In genomic region chr17:19453296-19453695, GRCh38 we compare ENCODE assay signal across 25 cellular contexts.
"Had no signal": no experiment of that assay in that cellular context is flagged by ENCODE, and none has a peak within 500 bp of the region (broad histone marks: within the 10 kb centered on the region; RNA-seq: fewer than 3 reads in every experiment).

No MANE protein-coding gene starts in this region.

- DNase-seq: colonic mucosa; effector memory CD4-positive, alpha-beta T cell; erythroblast; esophagus squamous epithelium; foreskin melanocyte; glutamatergic neuron; heart right ventricle; hypothalamus; kidney; left lung; mesenchymal stem cell; natural killer cell; stimulated activated CD4-positive, alpha-beta T cell treated with anti-CD3 and anti-CD28 coated beads, Interleukin-2, amount 100 ng/mL, for 24 hours; stimulated activated CD4-positive, alpha-beta T cell treated with anti-CD3 and anti-CD28 coated beads, Interleukin-4, amount 100 ng/mL, for 24 hours; stimulated activated naive CD4-positive, alpha-beta T cell treated with Interleukin-2 at 50 U/mL for 16 hours; stomach; thyroid gland; trophoblast cell had no signal

- H3K9me3 Mint-ChIP-seq: central memory CD8-positive, alpha-beta T cell; dendritic cell treated with granulocyte-macrophage colony-stimulating factor and Interleukin-4, amounts not matched to agents 40 ng/mL and 50 ng/mL, for 4 days; natural killer cell; neural crest cell; stimulated activated effector memory CD8-positive, alpha-beta T cell treated with anti-CD3 and anti-CD28 coated beads, Interleukin-12 subunit alpha, Interleukin-12 subunit beta, amount 100 ng/mL, for 72 hours had no signal

- H3K4me3 Mint-ChIP-seq: central memory CD8-positive, alpha-beta T cell; dendritic cell treated with granulocyte-macrophage colony-stimulating factor and Interleukin-4, amounts not matched to agents 40 ng/mL and 50 ng/mL, for 4 days; natural killer cell; neural crest cell; stimulated activated effector memory CD8-positive, alpha-beta T cell treated with anti-CD3 and anti-CD28 coated beads, Interleukin-12 subunit alpha, Interleukin-12 subunit beta, amount 100 ng/mL, for 72 hours had no signal

- H3K4me1 Mint-ChIP-seq: natural killer cell; neural crest cell; stimulated activated effector memory CD8-positive, alpha-beta T cell treated with anti-CD3 and anti-CD28 coated beads, Interleukin-12 subunit alpha, Interleukin-12 subunit beta, amount 100 ng/mL, for 72 hours had no signal

- H3K36me3 Mint-ChIP-seq: natural killer cell; stimulated activated effector memory CD8-positive, alpha-beta T cell treated with anti-CD3 and anti-CD28 coated beads, Interleukin-12 subunit alpha, Interleukin-12 subunit beta, amount 100 ng/mL, for 72 hours had no signal

- H3K9me3 ChIP-seq: colonic mucosa, esophagus squamous epithelium, heart right ventricle, left lung, prostate gland, right atrium auricular region, stomach, thyroid gland had no signal

- H3K27ac Mint-ChIP-seq: dendritic cell treated with granulocyte-macrophage colony-stimulating factor and Interleukin-4, amounts not matched to agents 40 ng/mL and 50 ng/mL, for 4 days; natural killer cell; stimulated activated effector memory CD8-positive, alpha-beta T cell treated with anti-CD3 and anti-CD28 coated beads, Interleukin-12 subunit alpha, Interleukin-12 subunit beta, amount 100 ng/mL, for 72 hours had no signal

- H3K4me1 ChIP-seq: colonic mucosa, prostate gland had no signal

- H3K4me3 ChIP-seq: colonic mucosa, esophagus squamous epithelium, heart right ventricle, left lung, prostate gland, right atrium auricular region, stomach, thyroid gland had no signal

- H3K27ac ChIP-seq: colonic mucosa, esophagus squamous epithelium, heart right ventricle, left lung, prostate gland, right atrium auricular region, stomach, thyroid gland had no signal

- ATAC-seq: heart right ventricle; left lung; natural killer cell; sciatic nerve; stimulated activated effector memory CD8-positive, alpha-beta T cell treated with anti-CD3 and anti-CD28 coated beads, Interleukin-12 subunit alpha, Interleukin-12 subunit beta, amount 100 ng/mL, for 72 hours had no signal

- H3K36me3 ChIP-seq: colonic mucosa, esophagus squamous epithelium, heart right ventricle, left lung, prostate gland, right atrium auricular region, stomach, thyroid gland had no signal

- H3K27me3 ChIP-seq: colonic mucosa, esophagus squamous epithelium, right atrium auricular region, stomach, thyroid gland had no signal
